8 cellular contexts compared by ENCODE assay signal in genomic region chr7:124784879-124785818, GRCh38. TPM values are rescaled to one million over a fixed set of nuclear protein-coding genes. Genes with fewer than 3 reads are reported as not detected.
DNase-seq lines count a peak whose midpoint lies in the region; ATAC-seq and TF ChIP-seq lines count a peak whose summit lies in the region.

No MANE protein-coding gene starts in this region.

- no peaks in the 10 kb centered on the region for H3K79me2 ChIP-seq in Karpas-422 (ENCODE audit: low read length)

- H3K27ac ChIP-seq in Karpas-422 (ENCODE audit: low read length) = no peak overlapping the region
- no peak overlapping the region for H3K27ac ChIP-seq in lung (ENCODE audit: low read depth in 1 of 2, low read length in 1 of 2)

- H4K20me1 ChIP-seq in Karpas-422 (ENCODE audit: insufficient read depth, low read depth, low read length) = no peaks in the 10 kb centered on the region

- H3K9me3 ChIP-seq in Karpas-422 (ENCODE audit: low read length) (no peaks in the 10 kb centered on the region), lung (ENCODE audit: control insufficient read depth in 2 of 2, insufficient read depth in 1 of 2, low read length in 1 of 2) (no peaks in the 10 kb centered on the region)

- H3K4me2 ChIP-seq in Karpas-422 (ENCODE audit: low read depth, low read length, poor library complexity, severe bottlenecking) = no peak overlapping the region

- H3K27me3 ChIP-seq in Karpas-422 (ENCODE audit: low read length) = no peaks in the 10 kb centered on the region
- H3K27me3 ChIP-seq in lung (ENCODE audit: control insufficient read depth, insufficient read depth) = no peaks in the 10 kb centered on the region

- H2AFZ ChIP-seq in Karpas-422 (ENCODE audit: low read length) = no peak overlapping the region

- DNase-seq in GM03348 (ENCODE audit: low spot score) = peak; percentile 75
- peak; percentile 74 for DNase-seq in Karpas-422
- peak; percentile 55 for DNase-seq in OCI-M1 (lab: John Stamatoyannopoulos, UW)
- peak; percentile 14 to 65 for DNase-seq in dermis microvascular lymphatic vessel endothelial cell (ENCODE audit: low read depth in 2 of 2)
- DNase-seq in lung (ENCODE audit: low spot score) = no peak
- DNase-seq in activated CD4-positive, CD25-positive, alpha-beta regulatory T cell treated with anti-CD3 and anti-CD28 coated beads, Interleukin-2, amount 50 U/mL, for 72 hours = no peak

- H3K36me3 ChIP-seq in Karpas-422 (ENCODE audit: insufficient read depth, low read length) = no peaks in the 10 kb centered on the region
- no peaks in the 10 kb centered on the region for H3K36me3 ChIP-seq in lung (ENCODE audit: control insufficient read depth in 2 of 2, insufficient read depth in 2 of 2, low read length in 2 of 2)

- 48% methylated on average over 9 of the region's 9 CpGs for WGBS in lung, 2 donors

- no peak overlapping the region for H3K4me3 ChIP-seq in Karpas-422 (ENCODE audit: low read length)
- H3K4me3 ChIP-seq in lung = no peak overlapping the region

- H3K9ac ChIP-seq in Karpas-422 (ENCODE audit: low read length) = no peak overlapping the region

- no peaks in the 10 kb centered on the region for H3K9me2 ChIP-seq in Karpas-422 (replicated peaks; ENCODE audit: insufficient read depth, low read length)

- ATAC-seq in GM21737 (IDR thresholded peaks at IDR 0.05; ENCODE audit: unreplicated experiment) (peak; percentile 75), lung (ENCODE audit: insufficient read depth, low FRiP score) (no peak)
- ATAC-seq in activated CD4-positive, CD25-positive, alpha-beta regulatory T cell treated with anti-CD3 and anti-CD28 coated beads, Interleukin-2, amount 50 U/mL, for 24 hours = no peak

- TF ChIP-seq CTCF in lung (IDR thresholded peaks at IDR 0.05; ENCODE audit: control extremely low read depth, extremely low read depth) = peak; percentile 42

- no peaks in the 10 kb centered on the region for H3K4me1 ChIP-seq in Karpas-422 (ENCODE audit: low read length)
- no peaks in the 10 kb centered on the region for H3K4me1 ChIP-seq in lung (ENCODE audit: control insufficient read depth in 2 of 2, insufficient read depth in 2 of 2, low read length in 2 of 2)

RNA-seq across cellular contexts. Expression of gene GPR37, which starts 19.6 kb away (rescaled TPM):
- total RNA-seq in Karpas-422 (2014; rRNA removed; shearing (Covaris generic); ENCODE audit: low replicate concordance) = not detected in 2 replicates
- 0.13 TPM in 2 replicates for total RNA-seq in dermis microvascular lymphatic vessel endothelial cell
- 1 to 10 TPM; 1.1 to 2.8 TPM for total RNA-seq in lung
- under 1 TPM; 0.08 to 0.78 TPM for polyA plus RNA-seq in lung

Comparison
In these comparisons a context has a peak if more than half of its experiments do, and no peak if none do; other contexts are left out.
1. DNase-seq: peak in GM03348 (single experiment), Karpas-422 (single experiment), OCI-M1 (single experiment) and dermis microvascular lymphatic vessel endothelial cell (2 of 2); none in lung (single experiment) and activated CD4-positive, CD25-positive, alpha-beta regulatory T cell treated with anti-CD3 and anti-CD28 coated beads, Interleukin-2, amount 50 U/mL, for 72 hours (single experiment).